ENCODE assay signal across 29 cellular contexts in the genomic region with DNA sequence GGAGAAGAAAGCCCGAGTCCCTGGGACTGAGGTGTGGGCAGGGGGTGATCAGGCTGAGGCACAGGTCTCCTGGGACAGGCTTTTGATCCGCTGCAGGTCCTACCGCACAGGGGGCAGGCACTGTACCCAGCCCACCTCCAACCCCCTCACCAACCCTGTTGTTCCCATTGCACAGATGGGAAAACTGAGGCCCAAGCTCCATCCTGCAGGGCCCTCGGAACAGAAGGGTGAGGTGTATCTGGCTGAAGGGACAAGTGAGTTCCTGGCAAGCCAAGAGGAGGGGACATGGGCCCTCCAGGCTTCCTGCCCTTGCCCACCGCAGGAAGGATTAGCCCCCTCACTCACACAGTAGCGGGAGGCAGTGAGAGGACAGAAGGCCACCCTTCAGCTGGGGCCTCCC. TPM values are rescaled to one million over a fixed set of nuclear protein-coding genes. Genes with fewer than 3 reads are reported as not detected.
"Had no signal": no experiment of that assay in that cellular context is flagged by ENCODE, and none has a peak within 500 bp of the region (broad histone marks: within the 10 kb centered on the region; RNA-seq: fewer than 3 reads in every experiment).

No MANE protein-coding gene starts in this region.

- H3K9me3 ChIP-seq: esophagus squamous epithelium, heart right ventricle, lower lobe of right lung, prostate gland, right atrium auricular region, sigmoid colon, testis, tibial artery had no signal

- H3K27ac ChIP-seq: coronary artery, esophagus squamous epithelium, heart right ventricle, lower lobe of right lung, prostate gland, right atrium auricular region, sigmoid colon, testis, tibial artery had no signal

- H3K4me1 ChIP-seq: esophagus squamous epithelium, heart right ventricle, lower lobe of right lung, prostate gland, right atrium auricular region, sigmoid colon, testis, tibial artery had no signal

- H3K27me3 Mint-ChIP-seq: type B pancreatic cell had no signal

- H3K4me3 Mint-ChIP-seq: immature natural killer cell; stimulated activated memory B cell treated with anti-CD40 and anti-IgM and Interleukin-4, amounts not matched to agents 10 μg/mL and 1 μg/mL and 100 μg/mL, for 72 hours; type B pancreatic cell had no signal

- H3K4me3 ChIP-seq: coronary artery, esophagus squamous epithelium, heart right ventricle, lower lobe of right lung, prostate gland, right atrium auricular region, sigmoid colon, testis, tibial artery had no signal

- ATAC-seq: heart right ventricle; left ventricle myocardium superior; lower lobe of right lung; naive thymus-derived CD8-positive, alpha-beta T cell; stimulated activated memory B cell treated with anti-CD40 and anti-IgM and Interleukin-4, amounts not matched to agents 10 μg/mL and 1 μg/mL and 100 μg/mL, for 72 hours; stimulated activated naive CD8-positive, alpha-beta T cell treated with anti-CD3 and anti-CD28 coated beads, Interleukin-15, Interleukin-2, amounts not matched to agents 100 U/mL and 50 U/mL, for 24 hours had no signal

- H3K9me3 Mint-ChIP-seq: immature natural killer cell; naive thymus-derived CD8-positive, alpha-beta T cell; stimulated activated memory B cell treated with anti-CD40 and anti-IgM and Interleukin-4, amounts not matched to agents 10 μg/mL and 1 μg/mL and 100 μg/mL, for 72 hours; type B pancreatic cell had no signal

- H3K27me3 ChIP-seq: right atrium auricular region, testis had no signal

- H3K4me1 Mint-ChIP-seq: stimulated activated memory B cell treated with anti-CD40 and anti-IgM and Interleukin-4, amounts not matched to agents 10 μg/mL and 1 μg/mL and 100 μg/mL, for 72 hours had no signal

- H3K36me3 ChIP-seq: esophagus squamous epithelium, heart right ventricle, lower lobe of right lung, prostate gland, right atrium auricular region, sigmoid colon, tibial artery had no signal

- H3K36me3 Mint-ChIP-seq: immature natural killer cell; naive thymus-derived CD8-positive, alpha-beta T cell; stimulated activated memory B cell treated with anti-CD40 and anti-IgM and Interleukin-4, amounts not matched to agents 10 μg/mL and 1 μg/mL and 100 μg/mL, for 72 hours; type B pancreatic cell had no signal

- FAIRE-seq: endometrium had no signal

- DNase-seq: dermis blood vessel endothelial cell; effector memory CD4-positive, alpha-beta T cell; erythroblast; esophagus squamous epithelium; foreskin melanocyte; glutamatergic neuron; heart right ventricle; hippocampal formation; immature natural killer cell; islet precursor cell; left ventricle myocardium superior; lower lobe of right lung; naive thymus-derived CD8-positive, alpha-beta T cell; sigmoid colon; stimulated activated CD4-positive, alpha-beta T cell treated with anti-CD3 and anti-CD28 coated beads, Interleukin-2, amount 100 ng/mL, for 24 hours; stimulated activated CD4-positive, alpha-beta T cell treated with anti-CD3 and anti-CD28 coated beads, Interleukin-4, amount 100 ng/mL, for 24 hours; stimulated activated naive CD8-positive, alpha-beta T cell treated with anti-CD3 and anti-CD28 coated beads, Interleukin-15, Interleukin-2, amounts not matched to agents 100 U/mL and 50 U/mL, for 24 hours; substantia nigra; testis; tibial artery had no signal

- H3K27ac Mint-ChIP-seq: immature natural killer cell; stimulated activated memory B cell treated with anti-CD40 and anti-IgM and Interleukin-4, amounts not matched to agents 10 μg/mL and 1 μg/mL and 100 μg/mL, for 72 hours; type B pancreatic cell had no signal

RNA-seq across cellular contexts. Expression of a gene that starts 16.5 kb away (rescaled TPM):
- total RNA-seq: left ventricle myocardium superior; myocyte; naive thymus-derived CD8-positive, alpha-beta T cell; osteocyte; skeletal muscle tissue had no signal
- polyA plus RNA-seq: immature natural killer cell; naive thymus-derived CD8-positive, alpha-beta T cell had no signal
